Comparison of ENCODE assay signal across 1 cellular context in the genomic region with DNA sequence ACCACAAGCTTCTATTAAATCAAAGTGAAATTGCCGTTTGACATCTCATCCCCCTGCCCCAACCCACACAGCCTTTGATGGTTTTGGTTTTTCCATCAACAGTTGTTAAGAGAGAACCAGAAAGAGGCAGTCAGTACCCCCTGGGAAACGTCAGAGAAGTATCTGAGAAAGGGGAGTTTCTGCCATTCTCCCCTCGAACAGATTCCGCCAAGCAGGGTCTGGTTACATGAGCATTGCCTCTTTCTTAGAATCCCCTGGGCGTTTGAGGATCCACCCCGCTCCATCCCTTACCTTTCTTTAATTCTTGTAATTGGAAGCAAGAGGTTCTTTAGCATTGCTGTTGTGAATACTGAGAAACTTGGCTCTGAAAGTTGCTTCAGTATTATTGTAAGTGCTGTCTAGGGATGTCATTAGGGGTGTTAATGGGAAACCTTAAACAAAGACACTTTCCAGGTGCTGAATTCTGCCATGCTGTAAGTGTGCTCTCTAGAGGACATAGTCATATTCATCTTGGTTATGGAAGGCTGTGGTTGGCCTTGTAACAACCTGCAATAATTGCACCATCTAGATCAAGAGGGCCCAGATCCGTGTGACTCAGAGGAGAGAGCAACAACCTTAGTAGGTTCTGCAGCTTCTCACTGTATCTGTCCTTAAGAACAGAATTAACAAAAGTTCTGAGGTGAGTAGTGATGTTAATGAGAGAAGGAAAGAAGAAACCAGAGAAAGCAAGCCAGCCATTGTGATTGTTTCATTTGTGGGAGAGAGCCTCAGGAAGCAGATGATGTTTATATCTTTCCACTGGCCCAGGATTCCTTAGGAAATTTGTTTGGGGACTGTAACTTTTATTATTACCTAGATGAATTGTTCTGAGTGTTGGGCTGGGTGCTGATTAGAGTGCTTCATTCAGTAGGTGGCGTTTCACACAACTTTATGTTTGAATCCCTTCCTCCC.
TF ChIP-seq lines count a peak whose summit lies in the region.

No MANE protein-coding gene starts in this region.

TF ChIP-seq in HEK293, 187 proteins besides CTCF, POLR2A, EP300 and RAD21 (continued from another document):
- TF ChIP-seq, protein P1, sequence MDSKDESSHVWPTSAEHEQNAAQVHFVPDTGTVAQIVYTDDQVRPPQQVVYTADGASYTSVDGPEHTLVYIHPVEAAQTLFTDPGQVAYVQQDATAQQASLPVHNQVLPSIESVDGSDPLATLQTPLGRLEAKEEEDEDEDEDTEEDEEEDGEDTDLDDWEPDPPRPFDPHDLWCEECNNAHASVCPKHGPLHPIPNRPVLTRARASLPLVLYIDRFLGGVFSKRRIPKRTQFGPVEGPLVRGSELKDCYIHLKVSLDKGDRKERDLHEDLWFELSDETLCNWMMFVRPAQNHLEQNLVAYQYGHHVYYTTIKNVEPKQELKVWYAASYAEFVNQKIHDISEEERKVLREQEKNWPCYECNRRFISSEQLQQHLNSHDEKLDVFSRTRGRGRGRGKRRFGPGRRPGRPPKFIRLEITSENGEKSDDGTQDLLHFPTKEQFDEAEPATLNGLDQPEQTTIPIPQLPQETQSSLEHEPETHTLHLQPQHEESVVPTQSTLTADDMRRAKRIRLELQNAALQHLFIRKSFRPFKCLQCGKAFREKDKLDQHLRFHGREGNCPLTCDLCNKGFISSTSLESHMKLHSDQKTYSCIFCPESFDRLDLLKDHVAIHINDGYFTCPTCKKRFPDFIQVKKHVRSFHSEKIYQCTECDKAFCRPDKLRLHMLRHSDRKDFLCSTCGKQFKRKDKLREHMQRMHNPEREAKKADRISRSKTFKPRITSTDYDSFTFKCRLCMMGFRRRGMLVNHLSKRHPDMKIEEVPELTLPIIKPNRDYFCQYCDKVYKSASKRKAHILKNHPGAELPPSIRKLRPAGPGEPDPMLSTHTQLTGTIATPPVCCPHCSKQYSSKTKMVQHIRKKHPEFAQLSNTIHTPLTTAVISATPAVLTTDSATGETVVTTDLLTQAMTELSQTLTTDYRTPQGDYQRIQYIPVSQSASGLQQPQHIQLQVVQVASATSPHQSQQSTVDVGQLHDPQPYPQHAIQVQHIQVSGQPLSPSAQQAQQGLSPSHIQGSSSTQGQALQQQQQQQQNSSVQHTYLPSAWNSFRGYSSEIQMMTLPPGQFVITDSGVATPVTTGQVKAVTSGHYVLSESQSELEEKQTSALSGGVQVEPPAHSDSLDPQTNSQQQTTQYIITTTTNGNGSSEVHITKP (tag by site-specific recombination; IDR thresholded peaks at IDR 0.05) = 0 out of 2 replicates have a peak, but pooled peaks have one; percentile 11
- TF ChIP-seq ZNF558 (tag by site-specific recombination; IDR thresholded peaks at IDR 0.05) = 0 out of 2 replicates have a peak, but pooled peaks have one; percentile 14
- TF ChIP-seq TRIM28 (IDR thresholded peaks at IDR 0.05; ENCODE audit: borderline replicate concordance, low read length) = peak; percentile 62; the same call in 1 of the 2 replicates
- TF ChIP-seq ZFP37 (tag by site-specific recombination; IDR thresholded peaks at IDR 0.05) = no peak
- peak; percentile 25 for TF ChIP-seq IKZF3 (tag by site-specific recombination; IDR thresholded peaks at IDR 0.05)
- TF ChIP-seq ZEB2 (tag by site-specific recombination; IDR thresholded peaks at IDR 0.05) = peak; percentile 70
- peak; percentile 43; the same call in 1 of the 2 replicates for TF ChIP-seq ZNF394 (tag by site-specific recombination; IDR thresholded peaks at IDR 0.05; ENCODE audit: borderline replicate concordance)
- no peak for TF ChIP-seq ZNF639 (tag by site-specific recombination; IDR thresholded peaks at IDR 0.05)
- no peak for TF ChIP-seq ZNF239 (tag by site-specific recombination; IDR thresholded peaks at IDR 0.05)
- TF ChIP-seq ZNF24 (tag by site-specific recombination; IDR thresholded peaks at IDR 0.05) = peak; percentile 36; the same call in 1 of the 2 replicates
- TF ChIP-seq ZSCAN30 (tag by site-specific recombination; IDR thresholded peaks at IDR 0.05) = no peak
- TF ChIP-seq ZNF404 (tag by site-specific recombination; IDR thresholded peaks at IDR 0.05) = no peak
- TF ChIP-seq ZFP41 (tag by site-specific recombination; IDR thresholded peaks at IDR 0.05; ENCODE audit: borderline replicate concordance) = no peak
- no peak for TF ChIP-seq KLF9 (tag by site-specific recombination; IDR thresholded peaks at IDR 0.05; ENCODE audit: low read depth)
- peak; percentile 84 for TF ChIP-seq ZBTB44 (tag by site-specific recombination; IDR thresholded peaks at IDR 0.05)
- peak; percentile 70 for TF ChIP-seq SCRT2 (tag by site-specific recombination; IDR thresholded peaks at IDR 0.05)
- TF ChIP-seq PRDM6 (tag by site-specific recombination; IDR thresholded peaks at IDR 0.05) = peak; percentile 71
- TF ChIP-seq ZBTB17 (tag by site-specific recombination; IDR thresholded peaks at IDR 0.05) = peak; percentile 85
- TF ChIP-seq, protein P2, sequence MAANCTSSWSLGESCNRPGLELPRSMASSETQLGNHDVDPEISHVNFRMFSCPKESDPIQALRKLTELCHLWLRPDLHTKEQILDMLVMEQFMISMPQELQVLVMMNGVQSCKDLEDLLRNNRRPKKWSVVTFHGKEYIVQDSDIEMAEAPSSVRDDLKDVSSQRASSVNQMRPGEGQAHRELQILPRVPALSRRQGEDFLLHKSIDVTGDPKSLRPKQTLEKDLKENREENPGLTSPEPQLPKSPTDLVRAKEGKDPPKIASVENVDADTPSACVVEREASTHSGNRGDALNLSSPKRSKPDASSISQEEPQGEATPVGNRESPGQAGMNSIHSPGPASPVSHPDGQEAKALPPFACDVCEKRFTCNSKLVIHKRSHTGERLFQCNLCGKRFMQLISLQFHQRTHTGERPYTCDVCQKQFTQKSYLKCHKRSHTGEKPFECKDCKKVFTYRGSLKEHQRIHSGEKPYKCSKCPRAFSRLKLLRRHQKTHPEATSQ (tag by site-specific recombination; IDR thresholded peaks at IDR 0.05) = no peak
- TF ChIP-seq ZSCAN23 (tag by site-specific recombination; IDR thresholded peaks at IDR 0.05) = no peak
- TF ChIP-seq ZNF843 (tag by site-specific recombination; IDR thresholded peaks at IDR 0.05) = no peak
- no peak for TF ChIP-seq ZNF280D (tag by site-specific recombination; IDR thresholded peaks at IDR 0.05)
- no peak for TF ChIP-seq ZNF48 (tag by site-specific recombination; IDR thresholded peaks at IDR 0.05)
- TF ChIP-seq ZNF169 (tag by site-specific recombination; IDR thresholded peaks at IDR 0.05) = no peak
- TF ChIP-seq, protein P3, sequence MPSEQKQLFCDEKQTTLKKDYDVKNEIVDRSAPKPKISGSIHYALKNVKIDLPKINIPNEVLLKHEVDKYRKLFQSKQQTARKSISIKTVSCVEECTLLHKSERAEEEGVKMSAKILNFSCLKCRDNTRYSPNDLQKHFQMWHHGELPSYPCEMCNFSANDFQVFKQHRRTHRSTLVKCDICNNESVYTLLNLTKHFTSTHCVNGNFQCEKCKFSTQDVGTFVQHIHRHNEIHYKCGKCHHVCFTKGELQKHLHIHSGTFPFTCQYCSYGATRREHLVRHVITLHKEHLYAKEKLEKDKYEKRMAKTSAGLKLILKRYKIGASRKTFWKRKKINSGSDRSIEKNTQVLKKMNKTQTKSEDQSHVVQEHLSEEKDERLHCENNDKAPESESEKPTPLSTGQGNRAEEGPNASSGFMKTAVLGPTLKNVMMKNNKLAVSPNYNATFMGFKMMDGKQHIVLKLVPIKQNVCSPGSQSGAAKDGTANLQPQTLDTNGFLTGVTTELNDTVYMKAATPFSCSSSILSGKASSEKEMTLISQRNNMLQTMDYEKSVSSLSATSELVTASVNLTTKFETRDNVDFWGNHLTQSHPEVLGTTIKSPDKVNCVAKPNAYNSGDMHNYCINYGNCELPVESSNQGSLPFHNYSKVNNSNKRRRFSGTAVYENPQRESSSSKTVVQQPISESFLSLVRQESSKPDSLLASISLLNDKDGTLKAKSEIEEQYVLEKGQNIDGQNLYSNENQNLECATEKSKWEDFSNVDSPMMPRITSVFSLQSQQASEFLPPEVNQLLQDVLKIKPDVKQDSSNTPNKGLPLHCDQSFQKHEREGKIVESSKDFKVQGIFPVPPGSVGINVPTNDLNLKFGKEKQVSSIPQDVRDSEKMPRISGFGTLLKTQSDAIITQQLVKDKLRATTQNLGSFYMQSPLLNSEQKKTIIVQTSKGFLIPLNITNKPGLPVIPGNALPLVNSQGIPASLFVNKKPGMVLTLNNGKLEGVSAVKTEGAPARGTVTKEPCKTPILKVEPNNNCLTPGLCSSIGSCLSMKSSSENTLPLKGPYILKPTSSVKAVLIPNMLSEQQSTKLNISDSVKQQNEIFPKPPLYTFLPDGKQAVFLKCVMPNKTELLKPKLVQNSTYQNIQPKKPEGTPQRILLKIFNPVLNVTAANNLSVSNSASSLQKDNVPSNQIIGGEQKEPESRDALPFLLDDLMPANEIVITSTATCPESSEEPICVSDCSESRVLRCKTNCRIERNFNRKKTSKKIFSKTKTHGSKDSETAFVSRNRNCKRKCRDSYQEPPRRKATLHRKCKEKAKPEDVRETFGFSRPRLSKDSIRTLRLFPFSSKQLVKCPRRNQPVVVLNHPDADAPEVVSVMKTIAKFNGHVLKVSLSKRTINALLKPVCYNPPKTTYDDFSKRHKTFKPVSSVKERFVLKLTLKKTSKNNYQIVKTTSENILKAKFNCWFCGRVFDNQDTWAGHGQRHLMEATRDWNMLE (tag by site-specific recombination; conservative IDR thresholded peaks at IDR 0.05; ENCODE audit: low read depth) = 0 out of 2 replicates have a peak, but pooled peaks have one; percentile 26
- no peak for TF ChIP-seq GFI1B (tag by site-specific recombination; IDR thresholded peaks at IDR 0.05)
- no peak for TF ChIP-seq ZNF664 (tag by site-specific recombination; IDR thresholded peaks at IDR 0.05)
- TF ChIP-seq ZNF670 (tag by site-specific recombination; IDR thresholded peaks at IDR 0.05; ENCODE audit: low read depth) = no peak
- TF ChIP-seq, protein P4, sequence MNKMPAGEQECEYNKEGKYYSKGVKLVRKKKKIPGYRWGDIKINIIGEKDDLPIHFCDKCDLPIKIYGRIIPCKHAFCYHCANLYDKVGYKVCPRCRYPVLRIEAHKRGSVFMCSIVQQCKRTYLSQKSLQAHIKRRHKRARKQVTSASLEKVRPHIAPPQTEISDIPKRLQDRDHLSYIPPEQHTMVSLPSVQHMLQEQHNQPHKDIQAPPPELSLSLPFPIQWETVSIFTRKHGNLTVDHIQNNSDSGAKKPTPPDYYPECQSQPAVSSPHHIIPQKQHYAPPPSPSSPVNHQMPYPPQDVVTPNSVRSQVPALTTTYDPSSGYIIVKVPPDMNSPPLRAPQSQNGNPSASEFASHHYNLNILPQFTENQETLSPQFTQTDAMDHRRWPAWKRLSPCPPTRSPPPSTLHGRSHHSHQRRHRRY (tag by site-specific recombination; IDR thresholded peaks at IDR 0.05) = no peak
- TF ChIP-seq ZFHX2 (tag by site-specific recombination; conservative IDR thresholded peaks at IDR 0.05) = no peak; the same call in 1 of the 2 replicates
